Comparison of ENCODE assay signal across 8 cellular contexts in genomic region chr18:59898609-59899297, GRCh38. TPM values are rescaled to one million over a fixed set of nuclear protein-coding genes. Genes with fewer than 3 reads are reported as not detected.
DNase-seq lines count a peak whose midpoint lies in the region; ATAC-seq and TF ChIP-seq lines count a peak whose summit lies in the region.

No MANE protein-coding gene starts in this region.

- H3K36me3 ChIP-seq in HUES6 (ENCODE audit: control insufficient read depth, insufficient read depth, low read length) = peaks cover 23% of the 10 kb centered on the region

- H3K4me3 Mint-ChIP-seq in chondrocyte (ENCODE audit: unreplicated experiment) (peak overlapping the region; percentile 74), nephron (peak overlapping the region; percentile 80 to 89 (median 87))

- H3K27me3 ChIP-seq in HUES6 (ENCODE audit: control insufficient read depth, insufficient read depth, low read length) = no peaks in the 10 kb centered on the region; the same call in 1 of the 2 replicates

- H3K27ac Mint-ChIP-seq in chondrocyte (ENCODE audit: unreplicated experiment) (peak overlapping the region; percentile 77), nephron (peak overlapping the region in 1 of 3 experiments; percentile 66)

- H3K4me3 ChIP-seq in HUES6 (ENCODE audit: low read depth, low read length) = peak overlapping the region; percentile 91

- H3K27ac ChIP-seq in HUES6 (ENCODE audit: low read depth, low read length) = peak overlapping the region; percentile 75; the same call in 1 of the 2 replicates

- H3K36me3 Mint-ChIP-seq in chondrocyte (ENCODE audit: low read depth) (peaks cover 11% of the 10 kb centered on the region), nephron (ENCODE audit: low read depth) (peaks cover 3% of the 10 kb centered on the region)

- H3K4me1 Mint-ChIP-seq in chondrocyte (ENCODE audit: low read depth) = peaks cover 32% of the 10 kb centered on the region
- H3K4me1 Mint-ChIP-seq in nephron = peaks cover 22% of the 10 kb centered on the region

- TF ChIP-seq CTCF in GM13977 (IDR thresholded peaks at IDR 0.05; ENCODE audit: extremely low read depth, insufficient read depth, missing control alignments) (no peak), chondrocyte (IDR thresholded peaks at IDR 0.05) (no peak), nephron (IDR thresholded peaks at IDR 0.05; ENCODE audit: unreplicated experiment in 3 of 3) (no peak)

- DNase-seq in GM13977 (ENCODE audit: low spot score) = peak; percentile 45
- DNase-seq in chondrocyte (ENCODE audit: low spot score) = no peak
- no peak for DNase-seq in stimulated activated CD4-positive, alpha-beta T cell treated with anti-CD3 and anti-CD28 coated beads, Interleukin-1b, Interleukin-23, amount 100 ng/mL, for 48 hours
- no peak for DNase-seq in mucosa of gallbladder (ENCODE audit: low spot score)
- DNase-seq in NK-92 treated with Interleukin-12 subunit alpha and Interleukin-12 subunit beta, amount 100 ng/mL, for 24 hours (lab: John Stamatoyannopoulos, UW) = no peak

- in situ Hi-C loops in GM13977 (cut with MboI; ENCODE audit: low pct_unique_long_range_greater_than_20kb, low sequenced_read_pairs, unreplicated experiment) = no loop called here

- no peaks in the 10 kb centered on the region for H3K9me3 ChIP-seq in HUES6 (ENCODE audit: control insufficient read depth, insufficient read depth, low read depth, low read length)

- ATAC-seq in HG02642 (IDR thresholded peaks at IDR 0.05; ENCODE audit: poor library complexity, unreplicated experiment) = no peak

- H3K9me3 Mint-ChIP-seq in chondrocyte (ENCODE audit: low read depth) (no peaks in the 10 kb centered on the region), nephron (no peaks in the 10 kb centered on the region)

- H3K4me1 ChIP-seq in HUES6 (ENCODE audit: control insufficient read depth, insufficient read depth, low read length) = peaks cover 30% of the 10 kb centered on the region

- peak overlapping the region; percentile 80 for H3K9ac ChIP-seq in HUES6 (ENCODE audit: low read length)

- H3K27me3 Mint-ChIP-seq in chondrocyte (ENCODE audit: low read depth) = no peaks in the 10 kb centered on the region
- peaks cover 94% of the 10 kb centered on the region for H3K27me3 Mint-ChIP-seq in nephron (ENCODE audit: low read depth)

RNA-seq across cellular contexts. Expression of gene PMAIP1, which starts 1.0 kb away (rescaled TPM):
- total RNA-seq in chondrocyte = 4.1 to 9.9 TPM (median 8.0 TPM) in 3 replicates
- total RNA-seq in mucosa of gallbladder = 1.4 TPM
